1 cellular context compared by ENCODE assay signal in genomic region chr22:44730034-44730433, GRCh38.
TF ChIP-seq lines count a peak whose summit lies in the region.

No MANE protein-coding gene starts in this region.

TF ChIP-seq in SK-N-SH, 30 proteins besides CTCF, POLR2A, EP300 and RAD21:
- TF ChIP-seq CHD2 (IDR thresholded peaks at IDR 0.05; ENCODE audit: low read length, partially characterized antibody), result no peak
- no peak for TF ChIP-seq IRF3 (IDR thresholded peaks at IDR 0.05; ENCODE audit: low read depth, low read length)
- TF ChIP-seq MAX (IDR thresholded peaks at IDR 0.05; ENCODE audit: low read depth), result no peak
- TF ChIP-seq JUND (IDR thresholded peaks at IDR 0.05), result no peak
- TF ChIP-seq MEF2A (IDR thresholded peaks at IDR 0.05; ENCODE audit: borderline replicate concordance, low read depth), result no peak
- TF ChIP-seq EZH2phosphoT487 (IDR thresholded peaks at IDR 0.05; ENCODE audit: borderline replicate concordance, low read depth), result no peak
- TF ChIP-seq ZBTB33 (IDR thresholded peaks at IDR 0.05; ENCODE audit: borderline replicate concordance, low read depth), result no peak
- no peak for TF ChIP-seq RXRA (IDR thresholded peaks at IDR 0.05; ENCODE audit: borderline replicate concordance, low read depth)
- no peak for TF ChIP-seq FOXJ3 (CRISPR knock-in tag; IDR thresholded peaks at IDR 0.05)
- TF ChIP-seq FOXM1 (IDR thresholded peaks at IDR 0.05; ENCODE audit: low read depth), result no peak
- no peak for TF ChIP-seq MXI1 (IDR thresholded peaks at IDR 0.05; ENCODE audit: low read depth, low read length)
- TF ChIP-seq RFX5 (IDR thresholded peaks at IDR 0.05; ENCODE audit: low read length), result no peak
- TF ChIP-seq USF2 (IDR thresholded peaks at IDR 0.05; ENCODE audit: borderline replicate concordance, low read depth, low read length), result no peak
- TF ChIP-seq RCOR1 (IDR thresholded peaks at IDR 0.05; ENCODE audit: low read length), result no peak
- no peak for TF ChIP-seq REST (IDR thresholded peaks at IDR 0.05; ENCODE audit: low read depth, low read length)
- no peak for TF ChIP-seq POLR2AphosphoS5 (IDR thresholded peaks at IDR 0.05; ENCODE audit: low read depth, low read length)
